1 cellular context compared by ENCODE assay signal in genomic region chr12:105820407-105821140, GRCh38.
TF ChIP-seq lines count a peak whose summit lies in the region.

No MANE protein-coding gene starts in this region.

TF ChIP-seq in WTC11, 78 proteins besides CTCF, POLR2A, EP300 and RAD21 (continued from another document):
- TF ChIP-seq ZNF281 (CRISPR knock-in tag; IDR thresholded peaks at IDR 0.05) (no peak), GRHL2 (CRISPR knock-in tag; IDR thresholded peaks at IDR 0.05; ENCODE audit: insufficient replicate concordance, severe bottlenecking) (no peak), NR1H2 (CRISPR knock-in tag; IDR thresholded peaks at IDR 0.05) (no peak), ZNF138 (CRISPR knock-in tag; conservative IDR thresholded peaks at IDR 0.05) (no peak), ATF3 (CRISPR knock-in tag; conservative IDR thresholded peaks at IDR 0.05) (no peak)
